Comparison of ENCODE assay signal across 21 cellular contexts in genomic region chr12:110791589-110791988, GRCh38. TPM values are rescaled to one million over a fixed set of nuclear protein-coding genes. Genes with fewer than 3 reads are reported as not detected.
DNase-seq lines count a peak whose midpoint lies in the region; ATAC-seq and TF ChIP-seq lines count a peak whose summit lies in the region.
"Had no signal": no experiment of that assay in that cellular context is flagged by ENCODE, and none has a peak within 500 bp of the region (broad histone marks: within the 10 kb centered on the region; RNA-seq: fewer than 3 reads in every experiment).

No MANE protein-coding gene starts in this region.

- no peak for TF ChIP-seq CTCF in endothelial cell (IDR thresholded peaks at IDR 0.05; ENCODE audit: unreplicated experiment)

- H3K27ac Mint-ChIP-seq in activated T-cell treated with anti-CD3 and anti-CD28 coated beads, Interleukin-2, amount 50 U/mL, for 24 hours, result peak overlapping the region; percentile 45
- H3K27ac Mint-ChIP-seq in endothelial cell (ENCODE audit: unreplicated experiment), result peak overlapping the region; percentile 0
- peak overlapping the region; percentile 89 for H3K27ac Mint-ChIP-seq in stimulated activated naive CD8-positive, alpha-beta T cell treated with anti-CD3 and anti-CD28 coated beads, Interleukin-15, Interleukin-2, amounts not matched to agents 100 ng/mL and 50 ng/mL, for 24 hours
- H3K27ac Mint-ChIP-seq: activated naive CD8-positive, alpha-beta T cell treated with anti-CD3 and anti-CD28 coated beads, Interleukin-2, amount 10 ng/mL, durations not matched to agents 7 days and 5 days; dendritic cell treated with granulocyte-macrophage colony-stimulating factor and Interleukin-4, amounts not matched to agents 40 ng/mL and 50 ng/mL, for 4 days; natural killer cell had no signal

- no peak overlapping the region for H3K4me3 Mint-ChIP-seq in activated T-cell treated with anti-CD3 and anti-CD28 coated beads, Interleukin-2, amount 50 U/mL, for 24 hours
- H3K4me3 Mint-ChIP-seq in endothelial cell (ENCODE audit: unreplicated experiment), result no peak overlapping the region
- H3K4me3 Mint-ChIP-seq in stimulated activated naive CD8-positive, alpha-beta T cell treated with anti-CD3 and anti-CD28 coated beads, Interleukin-15, Interleukin-2, amounts not matched to agents 100 ng/mL and 50 ng/mL, for 24 hours, result peak overlapping the region; percentile 15
- H3K4me3 Mint-ChIP-seq: activated naive CD8-positive, alpha-beta T cell treated with anti-CD3 and anti-CD28 coated beads, Interleukin-2, amount 10 ng/mL, durations not matched to agents 7 days and 5 days; dendritic cell treated with granulocyte-macrophage colony-stimulating factor and Interleukin-4, amounts not matched to agents 40 ng/mL and 50 ng/mL, for 4 days; natural killer cell had no signal

- H3K4me1 Mint-ChIP-seq in activated T-cell treated with anti-CD3 and anti-CD28 coated beads, Interleukin-2, amount 50 U/mL, for 24 hours (ENCODE audit: low read depth), result peaks cover 15% of the 10 kb centered on the region
- H3K4me1 Mint-ChIP-seq in endothelial cell (ENCODE audit: unreplicated experiment), result peaks cover 20% of the 10 kb centered on the region
- H3K4me1 Mint-ChIP-seq in stimulated activated naive CD8-positive, alpha-beta T cell treated with anti-CD3 and anti-CD28 coated beads, Interleukin-15, Interleukin-2, amounts not matched to agents 100 ng/mL and 50 ng/mL, for 24 hours (ENCODE audit: low read depth), result peaks cover 23% of the 10 kb centered on the region
- H3K4me1 Mint-ChIP-seq: natural killer cell had no signal

- H3K27me3 Mint-ChIP-seq in activated T-cell treated with anti-CD3 and anti-CD28 coated beads, Interleukin-2, amount 50 U/mL, for 24 hours, result no peaks in the 10 kb centered on the region
- H3K27me3 Mint-ChIP-seq in endothelial cell (ENCODE audit: unreplicated experiment), result no peaks in the 10 kb centered on the region
- H3K27me3 Mint-ChIP-seq in stimulated activated naive CD8-positive, alpha-beta T cell treated with anti-CD3 and anti-CD28 coated beads, Interleukin-15, Interleukin-2, amounts not matched to agents 100 ng/mL and 50 ng/mL, for 24 hours, result no peaks in the 10 kb centered on the region
- H3K27me3 Mint-ChIP-seq: activated naive CD8-positive, alpha-beta T cell treated with anti-CD3 and anti-CD28 coated beads, Interleukin-2, amount 10 ng/mL, durations not matched to agents 7 days and 5 days; dendritic cell treated with granulocyte-macrophage colony-stimulating factor and Interleukin-4, amounts not matched to agents 40 ng/mL and 50 ng/mL, for 4 days had no signal

- H3K36me3 Mint-ChIP-seq in activated T-cell treated with anti-CD3 and anti-CD28 coated beads, Interleukin-2, amount 50 U/mL, for 24 hours (ENCODE audit: low read depth), result no peaks in the 10 kb centered on the region
- no peaks in the 10 kb centered on the region for H3K36me3 Mint-ChIP-seq in endothelial cell (ENCODE audit: low read depth, unreplicated experiment)
- no peaks in the 10 kb centered on the region for H3K36me3 Mint-ChIP-seq in stimulated activated naive CD8-positive, alpha-beta T cell treated with anti-CD3 and anti-CD28 coated beads, Interleukin-15, Interleukin-2, amounts not matched to agents 100 ng/mL and 50 ng/mL, for 24 hours (ENCODE audit: low read depth)
- H3K36me3 Mint-ChIP-seq: activated naive CD8-positive, alpha-beta T cell treated with anti-CD3 and anti-CD28 coated beads, Interleukin-2, amount 10 ng/mL, durations not matched to agents 7 days and 5 days; natural killer cell had no signal

- ATAC-seq in GM18519 (IDR thresholded peaks at IDR 0.05; ENCODE audit: low FRiP score, unreplicated experiment), result no peak
- ATAC-seq: A549, natural killer cell, Panc1, upper lobe of right lung had no signal

- DNase-seq in activated T-cell treated with anti-CD3 and anti-CD28 coated beads, Interleukin-2, amount 50 U/mL, for 24 hours, result no peak
- no peak for DNase-seq in activated T-cell treated with anti-CD3 and anti-CD28 coated beads, Interleukin-2, amount 50 U/mL, for 48 hours
- peak; percentile 20 for DNase-seq in HT1080 (ENCODE audit: low read depth)
- no peak for DNase-seq in endothelial cell (ENCODE audit: low spot score)
- no peak for DNase-seq in medulla oblongata (ENCODE audit: extremely low spot score)
- DNase-seq in inferior parietal cortex (ENCODE audit: extremely low spot score), result no peak
- DNase-seq: activated CD4-positive, CD25-positive, alpha-beta regulatory T cell; activated naive CD8-positive, alpha-beta T cell treated with anti-CD3 and anti-CD28 coated beads, Interleukin-2, amount 10 ng/mL, durations not matched to agents 7 days and 5 days; brain microvascular endothelial cell; mesendoderm; natural killer cell; NCI-H2029; stimulated activated CD4-positive, alpha-beta T cell treated with anti-CD3 and anti-CD28 coated beads, Interleukin-1b, Interleukin-23, amount 100 ng/mL, for 48 hours; upper lobe of right lung had no signal

- no peaks in the 10 kb centered on the region for H3K9me3 Mint-ChIP-seq in activated T-cell treated with anti-CD3 and anti-CD28 coated beads, Interleukin-2, amount 50 U/mL, for 24 hours
- no peaks in the 10 kb centered on the region for H3K9me3 Mint-ChIP-seq in endothelial cell (ENCODE audit: unreplicated experiment)
- peaks cover 4% of the 10 kb centered on the region for H3K9me3 Mint-ChIP-seq in stimulated activated naive CD8-positive, alpha-beta T cell treated with anti-CD3 and anti-CD28 coated beads, Interleukin-15, Interleukin-2, amounts not matched to agents 100 ng/mL and 50 ng/mL, for 24 hours
- H3K9me3 Mint-ChIP-seq: activated naive CD8-positive, alpha-beta T cell treated with anti-CD3 and anti-CD28 coated beads, Interleukin-2, amount 10 ng/mL, durations not matched to agents 7 days and 5 days; dendritic cell treated with granulocyte-macrophage colony-stimulating factor and Interleukin-4, amounts not matched to agents 40 ng/mL and 50 ng/mL, for 4 days; natural killer cell had no signal

RNA-seq across cellular contexts. Expression of gene PPP1CC, which starts 48.9 kb away (rescaled TPM):
- 139 and 186 TPM in 2 replicates for total RNA-seq in HT1080 (2014; rRNA removed; shearing (Covaris generic))
- 193 and 211 TPM in 2 replicates for polyA plus RNA-seq in HT1080 (2015; cell fraction: cytosol; rRNA removed)
- polyA plus RNA-seq in HT1080 (2015; cell fraction: nucleus; rRNA removed), result 155 and 189 TPM in 2 replicates
- 152 TPM for total RNA-seq in endothelial cell (ENCODE audit: unreplicated experiment)

RNA-seq across cellular contexts. Expression of gene CCDC63, which starts 55.2 kb away (rescaled TPM):
- not detected in 2 replicates for total RNA-seq in HT1080 (2014; rRNA removed; shearing (Covaris generic))
- 0.08 TPM in 2 replicates for polyA plus RNA-seq in HT1080 (2015; cell fraction: cytosol; rRNA removed)
- polyA plus RNA-seq in HT1080 (2015; cell fraction: nucleus; rRNA removed), result not detected in 2 replicates
- 0.36 TPM for total RNA-seq in endothelial cell (ENCODE audit: unreplicated experiment)
- total RNA-seq: activated naive CD8-positive, alpha-beta T cell treated with anti-CD3 and anti-CD28 coated beads, Interleukin-2, amount 10 ng/mL, durations not matched to agents 7 days and 5 days; epithelial cell of proximal tubule; natural killer cell; NCI-H460; upper lobe of right lung had no signal

Comparison
In these comparisons a context has a peak if more than half of its experiments do, and no peak if none do; other contexts are left out.
1. H3K27ac Mint-ChIP-seq: peak in every context shown above with its lines; median percentile 89 in stimulated activated naive CD8-positive, alpha-beta T cell treated with anti-CD3 and anti-CD28 coated beads, Interleukin-15, Interleukin-2, amounts not matched to agents 100 ng/mL and 50 ng/mL, for 24 hours; 45 in activated T-cell treated with anti-CD3 and anti-CD28 coated beads, Interleukin-2, amount 50 U/mL, for 24 hours; 0 in endothelial cell.